Comparison of ENCODE assay signal across 19 cellular contexts in the genomic region with DNA sequence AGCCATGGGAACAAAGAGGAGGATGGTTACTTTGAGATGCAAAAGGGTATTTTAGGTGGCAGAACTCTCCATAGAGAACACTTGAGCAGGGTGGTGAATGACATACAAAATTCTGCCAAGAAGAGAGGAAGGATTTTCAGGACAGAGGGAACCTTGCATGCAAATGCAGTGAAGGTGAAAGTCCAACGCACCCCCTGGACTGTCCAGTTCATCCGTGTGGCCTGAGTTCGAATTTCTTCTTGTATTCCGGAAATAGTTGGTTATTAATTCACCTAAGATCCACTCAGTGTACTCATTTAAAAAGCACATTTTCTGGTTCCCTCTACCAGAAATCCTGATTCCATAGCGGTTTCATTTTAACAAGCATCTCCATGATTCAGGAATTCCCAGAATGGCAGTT.
"Had no signal": no experiment of that assay in that cellular context is flagged by ENCODE, and none has a peak within 500 bp of the region (broad histone marks: within the 10 kb centered on the region; RNA-seq: fewer than 3 reads in every experiment).

No MANE protein-coding gene starts in this region.

- H3K27me3 ChIP-seq: esophagus muscularis mucosa, foreskin keratinocyte, gastroesophageal sphincter, hepatocyte had no signal

- H3K9me3 ChIP-seq: esophagus muscularis mucosa, gastroesophageal sphincter, heart left ventricle, left ventricle myocardium inferior, lower lobe of right lung, mucosa of descending colon had no signal

- H3K4me3 ChIP-seq: coronary artery, dorsolateral prefrontal cortex, esophagus muscularis mucosa, gastroesophageal sphincter, heart left ventricle, hepatocyte, left ventricle myocardium inferior, lower lobe of right lung, mucosa of descending colon had no signal

- H3K36me3 ChIP-seq: heart left ventricle, left ventricle myocardium inferior, lower lobe of right lung had no signal

- DNase-seq: dermis blood vessel endothelial cell; dorsolateral prefrontal cortex; effector CD4-positive, alpha-beta T cell; effector memory CD4-positive, alpha-beta T cell; foreskin keratinocyte; heart left ventricle; hypothalamus; immature natural killer cell; islet precursor cell; left cardiac atrium; left ventricle myocardium inferior; lower lobe of right lung; mesenchymal stem cell; mucosa of descending colon; naive B cell had no signal

- H3K27ac ChIP-seq: dorsolateral prefrontal cortex, foreskin keratinocyte, heart left ventricle, hepatocyte, left ventricle myocardium inferior, lower lobe of right lung had no signal

- ATAC-seq: foreskin keratinocyte, gastroesophageal sphincter, heart left ventricle, left cardiac atrium, lower lobe of right lung, mucosa of descending colon had no signal

- H3K4me1 ChIP-seq: foreskin keratinocyte, lower lobe of right lung had no signal
